10 cellular contexts compared by ENCODE assay signal in genomic region chr1:84959294-84959693, GRCh38. TPM values are rescaled to one million over a fixed set of nuclear protein-coding genes. Genes with fewer than 3 reads are reported as not detected.
DNase-seq lines count a peak whose midpoint lies in the region; ATAC-seq and TF ChIP-seq lines count a peak whose summit lies in the region.
"Had no signal": no experiment of that assay in that cellular context is flagged by ENCODE, and none has a peak within 500 bp of the region (broad histone marks: within the 10 kb centered on the region; RNA-seq: fewer than 3 reads in every experiment).

No MANE protein-coding gene starts in this region.

- TF ChIP-seq POLR2A in testis (IDR thresholded peaks at IDR 0.05): no peak

- 90 to 91% methylated on average over 5 of the region's 5 CpGs for WGBS in testis, 2 donors

- no peaks in the 10 kb centered on the region for H3K27me3 ChIP-seq in testis

- intact Hi-C loops in testis (cut with DNase I; ENCODE audit: low total_unique reads): no loop called here

- DNase-seq in fibroblast of the aortic adventitia (ENCODE audit: low read depth) (peak; percentile 48), hypothalamus (lab: John Stamatoyannopoulos, UW) (no peak), testis (no peak), kidney glomerular epithelial cell (lab: John Stamatoyannopoulos, UW) (no peak), ACHN (no peak)
- DNase-seq: SJCRH30 had no signal

- H3K36me3 ChIP-seq in testis (ENCODE audit: low read depth, missing control alignments): no peaks in the 10 kb centered on the region
- H3K36me3 ChIP-seq: SJCRH30 had no signal

- TF ChIP-seq CTCF in fibroblast of the aortic adventitia (IDR thresholded peaks at IDR 0.05; ENCODE audit: insufficient read depth, low read length) (no peak), testis (IDR thresholded peaks at IDR 0.05) (no peak)

- H3K4me3 ChIP-seq in fibroblast of the aortic adventitia (ENCODE audit: low read depth, low read length) (no peak overlapping the region), testis (no peak overlapping the region)
- H3K4me3 ChIP-seq: SJCRH30 had no signal

- peak; percentile 79 for ATAC-seq in GM18517 (IDR thresholded peaks at IDR 0.05; ENCODE audit: unreplicated experiment)
- peak; percentile 79 for ATAC-seq in GM21717 (IDR thresholded peaks at IDR 0.05; ENCODE audit: unreplicated experiment)
- ATAC-seq in HG03460 (IDR thresholded peaks at IDR 0.05; ENCODE audit: unreplicated experiment): peak; percentile 81

- in situ Hi-C loops in ACHN (cut with HindIII; ENCODE audit: low pct_ligation_motif_present, low pct_unique_long_range_greater_than_20kb, low sequenced_read_pairs): no loop called here

- H3K4me1 ChIP-seq in testis: no peaks in the 10 kb centered on the region
- H3K4me1 ChIP-seq: SJCRH30 had no signal

- H3K9me3 ChIP-seq in testis: no peaks in the 10 kb centered on the region
- H3K9me3 ChIP-seq: SJCRH30 had no signal

- H3K27ac ChIP-seq in testis: no peak overlapping the region
- H3K27ac ChIP-seq: KMS-11, SJCRH30 had no signal

RNA-seq across cellular contexts. Expression of gene MCOLN2, which starts 37.6 kb away (rescaled TPM):
- 1.1 and 1.2 TPM in 2 replicates for total RNA-seq in fibroblast of the aortic adventitia (ENCODE audit: low replicate concordance)
- total RNA-seq in testis: 1 to 10 TPM; 2.5 to 3.2 TPM
- polyA plus RNA-seq in testis (ENCODE audit: insufficient read depth, low read depth, low replicate concordance): 6.3 TPM
